ENCODE assay signal across 18 cellular contexts in genomic region chr7:33558961-33559710, GRCh38.
"Had no signal": no experiment of that assay in that cellular context is flagged by ENCODE, and none has a peak within 500 bp of the region (broad histone marks: within the 10 kb centered on the region; RNA-seq: fewer than 3 reads in every experiment).

No MANE protein-coding gene starts in this region.

- DNase-seq: activated CD8-positive, alpha-beta memory T cell treated with anti-CD3 and anti-CD28 coated beads for 24 hours; activated CD8-positive, alpha-beta memory T cell treated with anti-CD3 and anti-CD28 coated beads, Interleukin-2, amount 50 U/mL, for 4 hours; activated T-cell treated with anti-CD3 and anti-CD28 coated beads, Interleukin-2, amount 50 U/mL, for 24 hours; aorta; effector CD8-positive, alpha-beta T cell; erythroblast; glutamatergic neuron; immature natural killer cell; lower lobe of right lung; mesendoderm; natural killer cell; stimulated activated CD4-positive, alpha-beta T cell treated with anti-CD3 and anti-CD28 coated beads, Interleukin-4, amount 100 ng/mL, for 24 hours; stimulated activated naive CD4-positive, alpha-beta T cell treated with Interleukin-2 at 50 U/mL for 16 hours; T1000 had no signal

- ATAC-seq: activated naive CD4-positive, alpha-beta T cell treated with anti-CD3 and anti-CD28 coated beads, Interleukin-2, amount 50 U/mL, for 72 hours; activated T-helper 17 cell treated with anti-CD3 and anti-CD28 coated beads, Interleukin-2, amount 50 U/mL, for 72 hours; left lobe of liver; lower lobe of right lung; natural killer cell; WTC11 had no signal
